ENCODE assay signal across 13 cellular contexts in genomic region chr11:117874253-117874909, GRCh38. TPM values are rescaled to one million over a fixed set of nuclear protein-coding genes. Genes with fewer than 3 reads are reported as not detected.
DNase-seq lines count a peak whose midpoint lies in the region; ATAC-seq and TF ChIP-seq lines count a peak whose summit lies in the region.
"Had no signal": no experiment of that assay in that cellular context is flagged by ENCODE, and none has a peak within 500 bp of the region (broad histone marks: within the 10 kb centered on the region; RNA-seq: fewer than 3 reads in every experiment).

No MANE protein-coding gene starts in this region.

- H3K9me3 Mint-ChIP-seq in mesothelial cell of epicardium, result no peaks in the 10 kb centered on the region

- H2AFZ ChIP-seq in SK-N-SH (ENCODE audit: low read depth), result no peak overlapping the region

- no peaks in the 10 kb centered on the region for H3K36me3 ChIP-seq in cardiac muscle cell
- no peaks in the 10 kb centered on the region for H3K36me3 ChIP-seq in transverse colon
- H3K36me3 ChIP-seq in SK-N-SH (replicated peaks in 1 of 2; ENCODE audit: control insufficient read depth in 1 of 2, insufficient read depth in 2 of 2, low read length in 1 of 2), result no peaks in the 10 kb centered on the region

- no peaks in the 10 kb centered on the region for H3F3A ChIP-seq in SK-N-SH (replicated peaks; ENCODE audit: insufficient read depth)

- 47% methylated on average over 16 of the region's 16 CpGs; no CpG with 5 or more reads in 1 of the 2 donors for WGBS in transverse colon (ENCODE audit: low coverage in 1 of 2), 2 donors
- 73% methylated on average over 14 of the region's 16 CpGs for WGBS in SK-N-SH (ENCODE audit: low lambda C conversion rate)

- ATAC-seq in left ventricle myocardium superior, result no peak

- CTCF ChIA-PET in SK-N-SH (lab: Yijun Ruan, JAX), result interaction anchor here (1.1 kb wide), 1 partner anchor 14 kb away, joined by 3 read pairs; no protein-coding TSS in a partner anchor

- DNase-seq in cardiac muscle cell (ENCODE audit: low read depth in 1 of 2, low spot score in 1 of 2), result no peak
- DNase-seq in left ventricle myocardium superior, result no peak
- peak; percentile 35 for DNase-seq in cerebellar cortex (ENCODE audit: low spot score)
- DNase-seq in mesothelial cell of epicardium (ENCODE audit: low spot score in 2 of 2, unreplicated experiment in 2 of 2), result no peak
- DNase-seq in transverse colon, result no peak
- DNase-seq in SK-N-SH, result no peak
- DNase-seq in NCI-H524 (lab: John Stamatoyannopoulos, UW), result no peak
- no peak for DNase-seq in NCI-H187 (lab: John Stamatoyannopoulos, UW)
- DNase-seq: activated CD4-positive, CD25-positive, alpha-beta regulatory T cell; cerebellar nuclear complex; foreskin fibroblast; NCI-H226; stimulated activated CD4-positive, alpha-beta T cell treated with anti-CD3 and anti-CD28 coated beads, Interleukin-4, amount 100 ng/mL, for 1 hour had no signal

- H3K27ac ChIP-seq in cardiac muscle cell (no peak overlapping the region), transverse colon (peak overlapping the region; percentile 76 to 90 (median 83)), SK-N-SH (ENCODE audit: low read depth in 2 of 2, low read length in 1 of 2) (no peak overlapping the region)

- H3K9me3 ChIP-seq in cardiac muscle cell (ENCODE audit: low read depth) (no peaks in the 10 kb centered on the region), transverse colon (no peaks in the 10 kb centered on the region), SK-N-SH (no peaks in the 10 kb centered on the region)

- H3K9me2 ChIP-seq in SK-N-SH, result no peaks in the 10 kb centered on the region

- intact Hi-C loops in left ventricle myocardium superior (cut with micrococcal nuclease) (no loop called here), transverse colon (cut with DNase I; ENCODE audit: low total_unique reads) (no loop called here)

- H3K27me3 Mint-ChIP-seq in mesothelial cell of epicardium (ENCODE audit: low read depth), result peaks cover 20% of the 10 kb centered on the region

- H3K4me3 ChIP-seq in cardiac muscle cell, result peak overlapping the region; percentile 81
- H3K4me3 ChIP-seq in transverse colon, result peak overlapping the region in 2 of 4 donors; percentile 5 to 63
- H3K4me3 ChIP-seq in SK-N-SH (ENCODE audit: low read depth in 2 of 2, low read length in 1 of 2), result no peak overlapping the region

- H3K36me3 Mint-ChIP-seq in mesothelial cell of epicardium, result no peaks in the 10 kb centered on the region

- no peaks in the 10 kb centered on the region for H4K20me1 ChIP-seq in SK-N-SH (ENCODE audit: insufficient read depth)

- TF ChIP-seq EP300 in transverse colon (IDR thresholded peaks at IDR 0.05; ENCODE audit: low read depth), result no peak
- no peak for TF ChIP-seq EP300 in SK-N-SH (IDR thresholded peaks at IDR 0.05; ENCODE audit: borderline replicate concordance in 1 of 2, low read depth in 1 of 2, low read length in 1 of 2)

- peak overlapping the region; percentile 41 for H3K4me3 Mint-ChIP-seq in mesothelial cell of epicardium

- H3K4me1 ChIP-seq in cardiac muscle cell (ENCODE audit: low read depth) (peaks cover 30% of the 10 kb centered on the region), transverse colon (peaks cover 2 to 64% (median 45%) of the 10 kb centered on the region in 4 donors), SK-N-SH (ENCODE audit: control insufficient read depth in 1 of 2, insufficient read depth in 2 of 2, low read depth in 1 of 2, low read length in 1 of 2) (peaks cover 0 to 43% of the 10 kb centered on the region in 2 experiments; a peak in 1 of 4 replicates)

- H3K27me3 ChIP-seq in cardiac muscle cell (no peaks in the 10 kb centered on the region), transverse colon (peaks cover 57% of the 10 kb centered on the region), SK-N-SH (ENCODE audit: insufficient read depth) (peaks cover 29% of the 10 kb centered on the region)

- in situ Hi-C loops in transverse colon (cut with MboI; ENCODE audit: low pct_ligation_motif_present in 1 of 4, low pct_unique_long_range_greater_than_20kb in 1 of 4, low sequenced_read_pairs in 3 of 4), result no loop called here

- H3K27ac Mint-ChIP-seq in mesothelial cell of epicardium, result no peak overlapping the region

- TF ChIP-seq RAD21 in SK-N-SH (IDR thresholded peaks at IDR 0.05; ENCODE audit: low read length), result no peak

- POLR2A ChIA-PET in SK-N-SH (lab: Yijun Ruan, JAX), result no interaction called here

- TF ChIP-seq CTCF in cardiac muscle cell (IDR thresholded peaks at IDR 0.05; ENCODE audit: low read depth, low read length) (no peak), mesothelial cell of epicardium (IDR thresholded peaks at IDR 0.05; ENCODE audit: unreplicated experiment) (no peak), transverse colon (IDR thresholded peaks at IDR 0.05) (no peak), SK-N-SH (IDR thresholded peaks at IDR 0.05) (no peak)

- no peaks in the 10 kb centered on the region for H3K79me2 ChIP-seq in SK-N-SH (ENCODE audit: insufficient read depth)

- TF ChIP-seq POLR2A in transverse colon (IDR thresholded peaks at IDR 0.05), result no peak

- peaks cover 61% of the 10 kb centered on the region for H3K4me1 Mint-ChIP-seq in mesothelial cell of epicardium

- no peak overlapping the region for H3K9ac ChIP-seq in SK-N-SH

- H3K4me2 ChIP-seq in SK-N-SH, result no peak overlapping the region

TF ChIP-seq in SK-N-SH, 30 proteins besides CTCF, POLR2A, EP300 and RAD21:
- TF ChIP-seq CHD2 (IDR thresholded peaks at IDR 0.05; ENCODE audit: low read length, partially characterized antibody), result no peak
- no peak for TF ChIP-seq TEAD4 (IDR thresholded peaks at IDR 0.05; ENCODE audit: borderline replicate concordance, insufficient read depth)
- no peak for TF ChIP-seq NRF1 (IDR thresholded peaks at IDR 0.05; ENCODE audit: low read depth, low read length)
- TF ChIP-seq SIN3A (IDR thresholded peaks at IDR 0.05; ENCODE audit: borderline replicate concordance, low read depth, low read length), result no peak
- TF ChIP-seq MAX (IDR thresholded peaks at IDR 0.05; ENCODE audit: low read depth), result no peak
- TF ChIP-seq YY1 (IDR thresholded peaks at IDR 0.05; ENCODE audit: low read depth), result no peak
- TF ChIP-seq USF2 (IDR thresholded peaks at IDR 0.05; ENCODE audit: borderline replicate concordance, low read depth, low read length), result no peak
TF ChIP-seq in SK-N-SH: peak in this region for 0.

RNA-seq across cellular contexts. Expression of gene FXYD6, which starts 2.1 kb away (rescaled TPM):
- total RNA-seq in cardiac muscle cell (324 and 403 TPM in 2 replicates), left ventricle myocardium superior (35.4 TPM), mesothelial cell of epicardium (114 to 125 TPM (median 116 TPM) in 3 replicates), transverse colon (10 to 100 TPM; 29.2 to 62.5 (median 46.0) TPM)
- polyA plus RNA-seq in cardiac muscle cell (310 and 541 TPM in 2 replicates), SK-N-SH (2012; rRNA removed) (1.4 and 4.3 TPM in 2 replicates)
- polyA plus RNA-seq in SK-N-SH (2012; cell fraction: cytosol; rRNA removed), result 2.5 and 4.6 TPM in 2 replicates
- polyA plus RNA-seq in SK-N-SH (2012; cell fraction: nucleus; rRNA removed), result 0.56 and 1.6 TPM in 2 replicates

RNA-seq across cellular contexts. Expression of gene FXYD2, which starts 49.8 kb away (rescaled TPM):
- total RNA-seq in cardiac muscle cell, result 0.07 and 2.4 TPM in 2 replicates
- 2.3 and 4.4 TPM in 2 replicates for polyA plus RNA-seq in cardiac muscle cell
- total RNA-seq in left ventricle myocardium superior, result 1.4 TPM
- total RNA-seq in mesothelial cell of epicardium, result 5.7 to 7.1 TPM (median 6.3 TPM) in 3 replicates
- total RNA-seq in transverse colon, result 1 to 10 TPM in 2 of 4 donors, under 1 TPM in 1, not detected in 1; 0.64 to 1.2 (median 1.1) TPM
- polyA plus RNA-seq in SK-N-SH (2012; rRNA removed), result not detected in 2 replicates
- polyA plus RNA-seq in SK-N-SH (2012; cell fraction: cytosol; rRNA removed), result 0.03 TPM in 1 of 2 replicates, not detected in the other
- polyA plus RNA-seq in SK-N-SH (2012; cell fraction: nucleus; rRNA removed), result not detected in 2 replicates

RNA-seq across cellular contexts. Expression of gene TMPRSS13, which starts 54.8 kb away (rescaled TPM):
- 0.04 and 0.66 TPM in 2 replicates for total RNA-seq in cardiac muscle cell
- polyA plus RNA-seq in cardiac muscle cell, result 0.40 TPM in 1 of 2 replicates, not detected in the other
- 0.15 TPM for total RNA-seq in left ventricle myocardium superior
- total RNA-seq in mesothelial cell of epicardium, result 10.4 to 11.3 TPM (median 10.9 TPM) in 3 replicates
- total RNA-seq in transverse colon, result under 1 TPM in 2 of 4 donors, not detected in 2; 0.27 to 0.79 TPM
- polyA plus RNA-seq in SK-N-SH (2012; rRNA removed), result not detected in 2 replicates
- polyA plus RNA-seq in SK-N-SH (2012; cell fraction: cytosol; rRNA removed), result not detected in 2 replicates
- 0.01 TPM in 1 of 2 replicates, not detected in the other for polyA plus RNA-seq in SK-N-SH (2012; cell fraction: nucleus; rRNA removed)

Comparison
In these comparisons a context has a peak if more than half of its experiments do, and no peak if none do; other contexts are left out.
1. H3K27ac ChIP-seq: peak in transverse colon (4 of 4); none in cardiac muscle cell (single experiment) and SK-N-SH (0 of 2).